8 cellular contexts compared by ENCODE assay signal in the genomic region with DNA sequence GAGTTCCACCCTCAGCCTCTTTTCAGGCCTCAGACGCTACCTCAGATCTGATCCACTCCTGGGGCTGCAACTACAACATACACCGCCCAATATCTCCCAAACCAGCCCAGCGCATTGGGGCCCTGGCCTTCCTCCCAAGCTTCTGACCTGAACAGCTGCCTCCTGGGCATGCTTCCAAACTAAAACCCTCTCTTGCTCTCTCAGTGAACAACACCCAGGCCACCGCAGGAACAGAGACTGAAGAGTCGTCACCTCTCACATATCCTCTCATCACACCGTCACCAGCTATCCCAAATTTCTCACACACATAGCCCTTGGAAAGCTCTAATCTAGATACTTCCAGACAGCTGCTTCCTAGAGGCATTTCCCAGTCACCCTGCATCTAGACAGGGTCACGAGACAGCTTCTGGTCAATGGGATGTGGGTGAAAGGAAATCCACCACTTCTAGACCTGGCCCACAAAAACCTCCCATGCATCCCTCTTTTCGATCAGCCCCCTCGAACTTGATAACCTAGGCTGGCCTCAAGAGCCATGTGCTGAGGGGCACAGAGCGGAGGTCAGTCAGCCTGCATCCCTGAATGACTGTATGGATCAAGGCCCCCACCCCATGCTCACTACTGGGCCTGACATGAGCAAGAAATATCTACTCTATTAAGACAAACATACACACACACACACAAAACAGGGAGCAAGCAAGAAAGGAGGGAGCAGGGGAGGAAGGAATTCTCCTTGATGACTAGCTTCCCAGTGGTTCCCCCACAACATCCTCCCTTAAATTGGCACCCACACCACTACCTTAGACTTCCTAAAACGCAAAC. TPM values are rescaled to one million over a fixed set of nuclear protein-coding genes. Genes with fewer than 3 reads are reported as not detected.
DNase-seq lines count a peak whose midpoint lies in the region; ATAC-seq and TF ChIP-seq lines count a peak whose summit lies in the region.

No MANE protein-coding gene starts in this region.

- peaks cover 7% of the 10 kb centered on the region for H3K4me1 Mint-ChIP-seq in nephron progenitor cell

- DNase-seq in DMS 273 (lab: John Stamatoyannopoulos, UW; ENCODE audit: unreplicated experiment): peak; percentile 77
- DNase-seq in NCI-H345 treated with DMSO at 0.1 percent for 48 hours (lab: John Stamatoyannopoulos, UW; ENCODE audit: unreplicated experiment): peak; percentile 4
- peak; percentile 90 for DNase-seq in dermis blood vessel endothelial cell
- no peak for DNase-seq in nephron progenitor cell
- no peak for DNase-seq in SK-N-DZ (ENCODE audit: low spot score)
- no peak for DNase-seq in SW 1271 (lab: John Stamatoyannopoulos, UW)

- peaks cover 21% of the 10 kb centered on the region for H3K9me3 Mint-ChIP-seq in nephron progenitor cell

- peak overlapping the region; percentile 61 for H3K4me3 Mint-ChIP-seq in nephron progenitor cell

- peak overlapping the region; percentile 13 for H3K27ac Mint-ChIP-seq in nephron progenitor cell

- TF ChIP-seq CTCF in nephron progenitor cell (IDR thresholded peaks at IDR 0.05): no peak

- peaks cover 6% of the 10 kb centered on the region for H3K36me3 Mint-ChIP-seq in nephron progenitor cell (ENCODE audit: low read depth)

- peaks cover 73% of the 10 kb centered on the region for H3K27me3 Mint-ChIP-seq in nephron progenitor cell (ENCODE audit: low read depth, poor library complexity)

- no peak for ATAC-seq in HG02623 (IDR thresholded peaks at IDR 0.05; ENCODE audit: unreplicated experiment)
- ATAC-seq in GM21360 (IDR thresholded peaks at IDR 0.05; ENCODE audit: unreplicated experiment): no peak

RNA-seq across cellular contexts. Expression of a gene that starts 1.8 kb away (rescaled TPM):
- 98.3 and 107 TPM in 2 replicates for total RNA-seq in dermis blood vessel endothelial cell
- polyA plus RNA-seq in SK-N-DZ (2014; cell fraction: cytosol; rRNA removed): 0.93 and 2.0 TPM in 2 replicates
- 3.0 and 5.1 TPM in 2 replicates for polyA plus RNA-seq in SK-N-DZ (2014; cell fraction: nucleus; rRNA removed)

Comparison
In these comparisons a context has a peak if more than half of its experiments do, and no peak if none do; other contexts are left out.
1. DNase-seq: peak in DMS 273 (single experiment), NCI-H345 treated with DMSO at 0.1 percent for 48 hours (single experiment) and dermis blood vessel endothelial cell (single experiment); none in nephron progenitor cell (single experiment), SK-N-DZ (single experiment) and SW 1271 (0 of 2).